ENCODE assay signal across 8 cellular contexts in genomic region chr11:68012843-68013610, GRCh38. TPM values are rescaled to one million over a fixed set of nuclear protein-coding genes. Genes with fewer than 3 reads are reported as not detected.
DNase-seq lines count a peak whose midpoint lies in the region; ATAC-seq and TF ChIP-seq lines count a peak whose summit lies in the region.

No MANE protein-coding gene starts in this region.

- TF ChIP-seq EP300 in SK-N-SH (IDR thresholded peaks at IDR 0.05; ENCODE audit: borderline replicate concordance in 1 of 2, low read depth in 1 of 2, low read length in 1 of 2) = peak in 1 of 2 experiments; percentile 76; a peak in 1 of 4 replicates

- WGBS in SK-N-SH (ENCODE audit: low lambda C conversion rate) = 34% methylated on average over 11 of the region's 16 CpGs

- no peaks in the 10 kb centered on the region for H3K27me3 ChIP-seq in SK-N-SH (ENCODE audit: insufficient read depth)

- H3K9me2 ChIP-seq in SK-N-SH = no peaks in the 10 kb centered on the region

- DNase-seq in ELR (ENCODE audit: low read depth) (peak; percentile 97), SK-N-SH (no peak), fibroblast of the aortic adventitia (ENCODE audit: low read depth) (peak; percentile 92), sciatic nerve (ENCODE audit: low spot score) (peak; percentile 68), GM13977 (ENCODE audit: low spot score) (no peak), NCI-H1417 (lab: John Stamatoyannopoulos, UW) (no peak)
- no peak for DNase-seq in activated T-cell treated with anti-CD3 and anti-CD28 coated beads, Interleukin-2, amount 50 U/mL, for 1 hour
- no peak for DNase-seq in stimulated activated CD4-positive, alpha-beta T cell treated with anti-CD3 and anti-CD28 coated beads, Interleukin-2, amount 100 ng/mL, for 48 hours

- H4K20me1 ChIP-seq in SK-N-SH (ENCODE audit: insufficient read depth) = no peaks in the 10 kb centered on the region

- no peaks in the 10 kb centered on the region for H3K36me3 ChIP-seq in SK-N-SH (replicated peaks in 1 of 2; ENCODE audit: control insufficient read depth in 1 of 2, insufficient read depth in 2 of 2, low read length in 1 of 2)

- in situ Hi-C loops in GM13977 (cut with MboI; ENCODE audit: low pct_unique_long_range_greater_than_20kb, low sequenced_read_pairs, unreplicated experiment) = no loop called here

- peaks cover 39 to 44% of the 10 kb centered on the region in 2 experiments; a peak in 3 of 4 replicates for H3K4me1 ChIP-seq in SK-N-SH (ENCODE audit: control insufficient read depth in 1 of 2, insufficient read depth in 2 of 2, low read depth in 1 of 2, low read length in 1 of 2)

- H2AFZ ChIP-seq in SK-N-SH (ENCODE audit: low read depth) = no peak overlapping the region

- peaks cover 18% of the 10 kb centered on the region for H3K79me2 ChIP-seq in SK-N-SH (ENCODE audit: insufficient read depth)

- H3K4me3 ChIP-seq in SK-N-SH (ENCODE audit: low read depth in 2 of 2, low read length in 1 of 2) = no peak overlapping the region
- no peak overlapping the region for H3K4me3 ChIP-seq in fibroblast of the aortic adventitia (ENCODE audit: low read depth, low read length)

- intact Hi-C loops in sciatic nerve (cut with DNase I) = no loop called here

- peak; percentile 47 for ATAC-seq in sciatic nerve

- no peaks in the 10 kb centered on the region for H3K9me3 ChIP-seq in SK-N-SH

- CTCF ChIA-PET in SK-N-SH (lab: Yijun Ruan, JAX) = interaction anchor here (1.4 kb wide), 2 partner anchors 19 to 197 kb away, joined by 3 to 4 read pairs; no protein-coding TSS in a partner anchor

- POLR2A ChIA-PET in SK-N-SH (lab: Yijun Ruan, JAX) = no interaction called here

- peaks cover 18% of the 10 kb centered on the region for H3F3A ChIP-seq in SK-N-SH (replicated peaks; ENCODE audit: insufficient read depth)

- TF ChIP-seq RAD21 in SK-N-SH (IDR thresholded peaks at IDR 0.05; ENCODE audit: low read length) = no peak

- no peak for TF ChIP-seq CTCF in SK-N-SH (IDR thresholded peaks at IDR 0.05)
- TF ChIP-seq CTCF in fibroblast of the aortic adventitia (IDR thresholded peaks at IDR 0.05; ENCODE audit: insufficient read depth, low read length) = no peak
- no peak for TF ChIP-seq CTCF in GM13977 (IDR thresholded peaks at IDR 0.05; ENCODE audit: extremely low read depth, insufficient read depth, missing control alignments)

- H3K27ac ChIP-seq in SK-N-SH (ENCODE audit: low read depth in 2 of 2, low read length in 1 of 2) = peak overlapping the region; percentile 80 to 96

- peak overlapping the region; percentile 76 for H3K9ac ChIP-seq in SK-N-SH

- H3K4me2 ChIP-seq in SK-N-SH = peak overlapping the region; percentile 64

TF ChIP-seq in SK-N-SH, 30 proteins besides CTCF, POLR2A, EP300 and RAD21 (continues in another document):
- no peak for TF ChIP-seq NRF1 (IDR thresholded peaks at IDR 0.05; ENCODE audit: low read depth, low read length)
- TF ChIP-seq ELF1 (IDR thresholded peaks at IDR 0.05) = no peak
- TF ChIP-seq IRF3 (IDR thresholded peaks at IDR 0.05; ENCODE audit: low read depth, low read length) = no peak
- peak; percentile 72 for TF ChIP-seq NFIC (IDR thresholded peaks at IDR 0.05; ENCODE audit: borderline replicate concordance)
- TF ChIP-seq GATA2 (CRISPR knock-in tag; IDR thresholded peaks at IDR 0.05) = no peak
- peak; percentile 74 for TF ChIP-seq TCF12 (IDR thresholded peaks at IDR 0.05)
- TF ChIP-seq JUND (IDR thresholded peaks at IDR 0.05) = no peak
- no peak for TF ChIP-seq EZH2phosphoT487 (IDR thresholded peaks at IDR 0.05; ENCODE audit: borderline replicate concordance, low read depth)
- no peak for TF ChIP-seq SMC3 (IDR thresholded peaks at IDR 0.05; ENCODE audit: low read depth, low read length)
- TF ChIP-seq MAX (IDR thresholded peaks at IDR 0.05; ENCODE audit: low read depth) = peak; percentile 84
- TF ChIP-seq RCOR1 (IDR thresholded peaks at IDR 0.05; ENCODE audit: low read length) = no peak
- peak; percentile 48; the same call in 1 of the 2 replicates for TF ChIP-seq TAF1 (IDR thresholded peaks at IDR 0.05; ENCODE audit: borderline replicate concordance, low read depth, low read length)
- TF ChIP-seq POLR2AphosphoS5 (IDR thresholded peaks at IDR 0.05; ENCODE audit: low read depth, low read length) = peak; percentile 63
- TF ChIP-seq FOXM1 (IDR thresholded peaks at IDR 0.05; ENCODE audit: low read depth) = no peak
- peak; percentile 33; the same call in 1 of the 2 replicates for TF ChIP-seq FOSL2 (IDR thresholded peaks at IDR 0.05; ENCODE audit: borderline replicate concordance, low read depth)
- no peak for TF ChIP-seq RFX5 (IDR thresholded peaks at IDR 0.05; ENCODE audit: low read length)
- TF ChIP-seq REST (IDR thresholded peaks at IDR 0.05; ENCODE audit: low read depth, low read length) = peak; percentile 26; the same call in 1 of the 2 replicates
- peak; percentile 42; the same call in 1 of the 2 replicates for TF ChIP-seq PBX3 (IDR thresholded peaks at IDR 0.05)
- peak; percentile 19 for TF ChIP-seq CHD2 (IDR thresholded peaks at IDR 0.05; ENCODE audit: low read length, partially characterized antibody)
- TF ChIP-seq YY1 (IDR thresholded peaks at IDR 0.05; ENCODE audit: low read depth) = peak; percentile 72; the same call in 1 of the 2 replicates
- peak; percentile 98 for TF ChIP-seq TEAD4 (IDR thresholded peaks at IDR 0.05; ENCODE audit: borderline replicate concordance, insufficient read depth)

RNA-seq across cellular contexts. Expression of gene ALDH3B1, which starts 2.9 kb away (rescaled TPM):
- polyA plus RNA-seq in SK-N-SH (2012; rRNA removed) = 14.9 and 15.9 TPM in 2 replicates
- polyA plus RNA-seq in SK-N-SH (2012; cell fraction: cytosol; rRNA removed) = 6.7 and 10.3 TPM in 2 replicates
- polyA plus RNA-seq in SK-N-SH (2012; cell fraction: nucleus; rRNA removed) = 20.7 and 23.3 TPM in 2 replicates
- 12.5 and 20.8 TPM in 2 replicates for total RNA-seq in fibroblast of the aortic adventitia (ENCODE audit: low replicate concordance)
- total RNA-seq in sciatic nerve = 46.7 TPM

RNA-seq across cellular contexts. Expression of gene UNC93B1, which starts 9.1 kb away (rescaled TPM):
- 28.9 and 30.9 TPM in 2 replicates for polyA plus RNA-seq in SK-N-SH (2012; rRNA removed)
- 9.1 and 18.1 TPM in 2 replicates for polyA plus RNA-seq in SK-N-SH (2012; cell fraction: cytosol; rRNA removed)
- polyA plus RNA-seq in SK-N-SH (2012; cell fraction: nucleus; rRNA removed) = 85.6 and 104 TPM in 2 replicates
- total RNA-seq in fibroblast of the aortic adventitia (ENCODE audit: low replicate concordance) (7.4 and 17.2 TPM in 2 replicates), sciatic nerve (37.0 TPM)

RNA-seq across cellular contexts. Expression of gene NDUFS8, which starts 17.5 kb away (rescaled TPM):
- polyA plus RNA-seq in SK-N-SH (2012; rRNA removed) = 87.2 and 123 TPM in 2 replicates
- polyA plus RNA-seq in SK-N-SH (2012; cell fraction: cytosol; rRNA removed) = 58.2 and 80.4 TPM in 2 replicates
- polyA plus RNA-seq in SK-N-SH (2012; cell fraction: nucleus; rRNA removed) = 123 and 172 TPM in 2 replicates
- 56.8 and 66.1 TPM in 2 replicates for total RNA-seq in fibroblast of the aortic adventitia (ENCODE audit: low replicate concordance)
- total RNA-seq in sciatic nerve = 63.9 TPM

RNA-seq across cellular contexts. Expression of gene TCIRG1, which starts 25.8 kb away (rescaled TPM):
- 0.58 and 0.73 TPM in 2 replicates for polyA plus RNA-seq in SK-N-SH (2012; rRNA removed)
- polyA plus RNA-seq in SK-N-SH (2012; cell fraction: cytosol; rRNA removed) = 0.13 and 0.29 TPM in 2 replicates
- polyA plus RNA-seq in SK-N-SH (2012; cell fraction: nucleus; rRNA removed) = 4.8 and 6.8 TPM in 2 replicates
- total RNA-seq in fibroblast of the aortic adventitia (ENCODE audit: low replicate concordance) (75.1 and 76.0 TPM in 2 replicates), sciatic nerve (128 TPM)

Comparison
In these comparisons a context has a peak if more than half of its experiments do, and no peak if none do; other contexts are left out.
1. DNase-seq: peak in ELR (single experiment), fibroblast of the aortic adventitia (single experiment) and sciatic nerve (single experiment); none in SK-N-SH (single experiment), GM13977 (single experiment), NCI-H1417 (0 of 3), activated T-cell treated with anti-CD3 and anti-CD28 coated beads, Interleukin-2, amount 50 U/mL, for 1 hour (single experiment) and stimulated activated CD4-positive, alpha-beta T cell treated with anti-CD3 and anti-CD28 coated beads, Interleukin-2, amount 100 ng/mL, for 48 hours (0 of 2).